Comparison of ENCODE assay signal across 33 cellular contexts in genomic region chr15:97653896-97654295, GRCh38.
"Had no signal": no experiment of that assay in that cellular context is flagged by ENCODE, and none has a peak within 500 bp of the region (broad histone marks: within the 10 kb centered on the region; RNA-seq: fewer than 3 reads in every experiment).

No MANE protein-coding gene starts in this region.

- H3K36me3 ChIP-seq: adrenal gland, brain microvascular endothelial cell, breast epithelium had no signal

- ATAC-seq: activated CD8-positive, alpha-beta T cell treated with anti-CD3 and anti-CD28 coated beads for 36 hours; activated naive CD4-positive, alpha-beta T cell treated with anti-CD3 and anti-CD28 coated beads, Interleukin-2, amount 50 U/mL, for 72 hours; activated T-cell treated with anti-CD3 and anti-CD28 coated beads, Interleukin-2, amount 50 U/mL, for 4 hours; activated T-cell treated with anti-CD3 and anti-CD28 coated beads, Interleukin-2, amount 50 U/mL, for 72 hours; activated T-helper 17 cell treated with anti-CD3 and anti-CD28 coated beads, Interleukin-2, amount 50 U/mL, for 72 hours; body of pancreas had no signal

- DNase-seq: activated B cell treated with CpG ODN at 0.5 μM for 24 hours; activated CD4-positive, alpha-beta memory T cell treated with anti-CD3 and anti-CD28 coated beads for 36 hours; activated CD4-positive, alpha-beta T cell treated with anti-CD3 and anti-CD28 coated beads for 4 hours; activated CD4-positive, alpha-beta T cell treated with anti-CD3 and anti-CD28 coated beads, Interleukin-2, amount 10 ng/mL, durations not matched to agents 24 days and 14 days; activated CD4-positive, alpha-beta T cell treated with anti-CD3 and anti-CD28 coated beads, Interleukin-2, amount 50 U/mL, for 1 hour; activated CD4-positive, alpha-beta T cell treated with anti-CD3 and anti-CD28 coated beads, Interleukin-2, amount 50 U/mL, for 4 hours; activated CD4-positive, CD25-positive, alpha-beta regulatory T cell treated with anti-CD3 and anti-CD28 coated beads, Interleukin-2, amount 50 U/mL, for 72 hours; activated CD8-positive, alpha-beta memory T cell treated with anti-CD3 and anti-CD28 coated beads, Interleukin-2, amount 50 U/mL, for 4 hours; activated CD8-positive, alpha-beta T cell treated with anti-CD3 and anti-CD28 coated beads for 36 hours; activated effector memory CD4-positive, alpha-beta T cell treated with anti-CD3 and anti-CD28 coated beads, Interleukin-2, amount 50 U/mL, for 16 hours; activated gamma-delta T cell treated with Interleukin-2 at 50 U/mL for 16 hours; activated naive CD4-positive, alpha-beta T cell; activated naive CD4-positive, alpha-beta T cell treated with anti-CD3 and anti-CD28 coated beads for 36 hours; activated naive CD4-positive, alpha-beta T cell treated with anti-CD3 and anti-CD28 coated beads, Interleukin-2, amount 50 U/mL, for 16 hours; activated naive CD8-positive, alpha-beta T cell treated with anti-CD3 and anti-CD28 coated beads for 36 hours; activated T-cell treated with anti-CD3 and anti-CD28 coated beads for 4 hours; activated T-cell treated with anti-CD3 and anti-CD28 coated beads, Interleukin-2, amount 50 U/mL, for 1 hour; activated T-cell treated with anti-CD3 and anti-CD28 coated beads, Interleukin-2, amount 50 U/mL, for 4 hours; activated T-cell treated with anti-CD3 and anti-CD28 coated beads, Interleukin-2, amount 50 U/mL, for 72 hours; adrenal gland; amniotic stem cell; aorta; body of pancreas; brain microvascular endothelial cell; cerebellar nuclear complex; T-helper 9 cell had no signal

- H3K4me3 ChIP-seq: adrenal gland, body of pancreas, breast epithelium, coronary artery had no signal

- FAIRE-seq: astrocyte, TTC549 had no signal

- H3K4me1 ChIP-seq: adrenal gland, breast epithelium had no signal

- H3K9me3 ChIP-seq: adrenal gland, body of pancreas, breast epithelium had no signal

- H3K27me3 ChIP-seq: brain microvascular endothelial cell had no signal

- H3K27ac ChIP-seq: adrenal gland, body of pancreas, brain microvascular endothelial cell, breast epithelium, coronary artery, VCaP had no signal
